Comparison of ENCODE assay signal across 19 cellular contexts in the genomic region with DNA sequence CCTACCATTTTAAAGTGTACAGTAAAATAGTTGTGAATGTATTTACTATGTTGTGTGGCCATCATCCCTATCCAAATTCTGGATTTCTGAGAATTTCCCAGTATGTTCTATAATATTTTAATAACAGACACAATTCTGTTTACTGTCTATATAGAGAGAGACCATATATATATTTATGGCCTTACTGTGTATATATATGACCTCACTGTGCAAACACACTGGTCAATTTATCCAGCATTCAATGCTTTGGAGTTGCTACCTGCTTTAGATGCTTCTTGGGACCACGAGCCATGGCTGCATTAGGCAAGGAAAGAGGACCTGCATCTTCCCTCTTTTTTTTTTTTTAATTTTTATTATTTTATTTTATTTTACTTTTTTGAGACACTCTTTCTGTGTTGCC.
"Had no signal": no experiment of that assay in that cellular context is flagged by ENCODE, and none has a peak within 500 bp of the region (broad histone marks: within the 10 kb centered on the region; RNA-seq: fewer than 3 reads in every experiment).

No MANE protein-coding gene starts in this region.

- H3K27me3 Mint-ChIP-seq: activated naive CD4-positive, alpha-beta T cell treated with anti-CD3 and anti-CD28 coated beads, Interleukin-2, amount 10 ng/mL, durations not matched to agents 7 days and 5 days had no signal

- H3K9me3 ChIP-seq: heart left ventricle, neutrophil, ovary, prostate gland, thyroid gland had no signal

- H3K27me3 ChIP-seq: heart left ventricle, neutrophil, ovary, thyroid gland had no signal

- H3K36me3 ChIP-seq: neutrophil, ovary, prostate gland, thyroid gland had no signal

- H3K9me3 Mint-ChIP-seq: activated naive CD4-positive, alpha-beta T cell treated with anti-CD3 and anti-CD28 coated beads, Interleukin-2, amount 10 ng/mL, durations not matched to agents 7 days and 5 days; endodermal cell; nephron had no signal

- H3K4me1 Mint-ChIP-seq: nephron had no signal

- ATAC-seq: stimulated activated naive CD8-positive, alpha-beta T cell treated with anti-CD3 and anti-CD28 coated beads, Interleukin-15, Interleukin-2, amounts not matched to agents 100 U/mL and 50 U/mL, for 24 hours had no signal

- DNase-seq: activated CD4-positive, alpha-beta T cell treated with anti-CD3 and anti-CD28 coated beads, Interleukin-2, amount 50 U/mL, for 4 hours; activated CD8-positive, alpha-beta memory T cell treated with anti-CD3 and anti-CD28 coated beads, Interleukin-2, amount 50 U/mL, for 48 hours; activated effector memory CD4-positive, alpha-beta T cell treated with Interleukin-2 at 50 U/mL for 16 hours; activated naive CD4-positive, alpha-beta T cell treated with anti-CD3 and anti-CD28 coated beads, Interleukin-2, amount 10 ng/mL, durations not matched to agents 7 days and 5 days; activated T-cell treated with anti-CD3 and anti-CD28 coated beads, Interleukin-2, amount 50 U/mL, for 48 hours; amygdala; cortex of kidney; endodermal cell; midbrain; ovary; stimulated activated CD4-positive, alpha-beta T cell treated with anti-CD3 and anti-CD28 coated beads, Interleukin-4, amount 100 ng/mL, for 1 hour; stimulated activated naive CD8-positive, alpha-beta T cell treated with anti-CD3 and anti-CD28 coated beads, Interleukin-15, Interleukin-2, amounts not matched to agents 100 U/mL and 50 U/mL, for 24 hours; T-helper 9 cell; thyroid gland had no signal

- H3K27ac Mint-ChIP-seq: endodermal cell, nephron had no signal

- H3K4me3 Mint-ChIP-seq: activated naive CD4-positive, alpha-beta T cell treated with anti-CD3 and anti-CD28 coated beads, Interleukin-2, amount 10 ng/mL, durations not matched to agents 7 days and 5 days; endodermal cell; nephron had no signal

- H3K27ac ChIP-seq: epithelial cell of prostate, ovary, prostate gland had no signal

- H3K4me3 ChIP-seq: heart left ventricle, ovary, prostate gland, thyroid gland had no signal
